Comparison of ENCODE assay signal across 1 cellular context in the genomic region with DNA sequence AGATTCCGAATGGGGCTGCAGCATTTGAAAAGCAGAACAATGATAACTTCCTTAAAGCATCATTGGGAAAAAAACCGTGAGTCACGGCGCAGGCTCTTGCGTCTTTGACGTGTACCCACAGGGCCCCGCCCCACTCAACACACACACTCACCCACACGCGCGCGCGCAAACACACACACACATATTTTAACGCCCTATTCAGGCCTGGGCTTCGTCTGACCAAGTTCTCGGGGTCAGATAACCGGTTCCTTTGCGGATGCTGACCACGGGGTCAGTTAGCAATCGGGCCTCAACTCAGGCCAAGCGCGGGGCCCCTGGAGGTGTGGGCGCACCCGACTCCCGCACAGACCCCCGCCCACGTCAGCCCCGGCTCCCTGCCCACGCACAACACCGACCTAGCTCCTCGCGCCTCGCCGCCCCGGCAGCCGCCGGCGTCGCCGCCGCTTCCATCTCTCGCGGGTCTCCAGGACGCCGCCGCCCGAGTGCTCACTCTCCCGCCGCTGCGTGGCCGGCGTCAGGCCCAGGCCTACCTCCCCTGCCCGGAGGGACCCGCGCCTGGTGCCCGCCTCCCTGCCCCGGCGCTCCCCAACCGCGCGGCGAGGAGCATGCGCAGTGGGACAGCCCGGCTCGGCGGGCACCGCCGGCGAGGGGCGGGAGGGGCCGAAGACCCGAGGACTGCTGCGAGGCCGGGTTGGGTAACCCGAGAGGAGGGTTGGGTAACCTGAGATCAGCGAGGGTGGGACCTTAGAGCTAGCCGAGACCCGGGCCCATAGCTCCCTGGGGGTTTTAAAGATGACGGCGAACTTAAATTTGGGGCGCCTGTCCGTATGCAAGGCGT.
A peak's percentile ranks its signal among the peaks of the same experiment; 100 is the strongest.
TF ChIP-seq lines count a peak whose summit lies in the region.

A gene (minus strand): TSS at position 609 of the 838 bp plus-strand sequence. CDS start 159 bp downstream, at position 450.

TF ChIP-seq in K562, 482 proteins besides CTCF, POLR2A, EP300 and RAD21 (continued from another document):
- TF ChIP-seq, protein P1, sequence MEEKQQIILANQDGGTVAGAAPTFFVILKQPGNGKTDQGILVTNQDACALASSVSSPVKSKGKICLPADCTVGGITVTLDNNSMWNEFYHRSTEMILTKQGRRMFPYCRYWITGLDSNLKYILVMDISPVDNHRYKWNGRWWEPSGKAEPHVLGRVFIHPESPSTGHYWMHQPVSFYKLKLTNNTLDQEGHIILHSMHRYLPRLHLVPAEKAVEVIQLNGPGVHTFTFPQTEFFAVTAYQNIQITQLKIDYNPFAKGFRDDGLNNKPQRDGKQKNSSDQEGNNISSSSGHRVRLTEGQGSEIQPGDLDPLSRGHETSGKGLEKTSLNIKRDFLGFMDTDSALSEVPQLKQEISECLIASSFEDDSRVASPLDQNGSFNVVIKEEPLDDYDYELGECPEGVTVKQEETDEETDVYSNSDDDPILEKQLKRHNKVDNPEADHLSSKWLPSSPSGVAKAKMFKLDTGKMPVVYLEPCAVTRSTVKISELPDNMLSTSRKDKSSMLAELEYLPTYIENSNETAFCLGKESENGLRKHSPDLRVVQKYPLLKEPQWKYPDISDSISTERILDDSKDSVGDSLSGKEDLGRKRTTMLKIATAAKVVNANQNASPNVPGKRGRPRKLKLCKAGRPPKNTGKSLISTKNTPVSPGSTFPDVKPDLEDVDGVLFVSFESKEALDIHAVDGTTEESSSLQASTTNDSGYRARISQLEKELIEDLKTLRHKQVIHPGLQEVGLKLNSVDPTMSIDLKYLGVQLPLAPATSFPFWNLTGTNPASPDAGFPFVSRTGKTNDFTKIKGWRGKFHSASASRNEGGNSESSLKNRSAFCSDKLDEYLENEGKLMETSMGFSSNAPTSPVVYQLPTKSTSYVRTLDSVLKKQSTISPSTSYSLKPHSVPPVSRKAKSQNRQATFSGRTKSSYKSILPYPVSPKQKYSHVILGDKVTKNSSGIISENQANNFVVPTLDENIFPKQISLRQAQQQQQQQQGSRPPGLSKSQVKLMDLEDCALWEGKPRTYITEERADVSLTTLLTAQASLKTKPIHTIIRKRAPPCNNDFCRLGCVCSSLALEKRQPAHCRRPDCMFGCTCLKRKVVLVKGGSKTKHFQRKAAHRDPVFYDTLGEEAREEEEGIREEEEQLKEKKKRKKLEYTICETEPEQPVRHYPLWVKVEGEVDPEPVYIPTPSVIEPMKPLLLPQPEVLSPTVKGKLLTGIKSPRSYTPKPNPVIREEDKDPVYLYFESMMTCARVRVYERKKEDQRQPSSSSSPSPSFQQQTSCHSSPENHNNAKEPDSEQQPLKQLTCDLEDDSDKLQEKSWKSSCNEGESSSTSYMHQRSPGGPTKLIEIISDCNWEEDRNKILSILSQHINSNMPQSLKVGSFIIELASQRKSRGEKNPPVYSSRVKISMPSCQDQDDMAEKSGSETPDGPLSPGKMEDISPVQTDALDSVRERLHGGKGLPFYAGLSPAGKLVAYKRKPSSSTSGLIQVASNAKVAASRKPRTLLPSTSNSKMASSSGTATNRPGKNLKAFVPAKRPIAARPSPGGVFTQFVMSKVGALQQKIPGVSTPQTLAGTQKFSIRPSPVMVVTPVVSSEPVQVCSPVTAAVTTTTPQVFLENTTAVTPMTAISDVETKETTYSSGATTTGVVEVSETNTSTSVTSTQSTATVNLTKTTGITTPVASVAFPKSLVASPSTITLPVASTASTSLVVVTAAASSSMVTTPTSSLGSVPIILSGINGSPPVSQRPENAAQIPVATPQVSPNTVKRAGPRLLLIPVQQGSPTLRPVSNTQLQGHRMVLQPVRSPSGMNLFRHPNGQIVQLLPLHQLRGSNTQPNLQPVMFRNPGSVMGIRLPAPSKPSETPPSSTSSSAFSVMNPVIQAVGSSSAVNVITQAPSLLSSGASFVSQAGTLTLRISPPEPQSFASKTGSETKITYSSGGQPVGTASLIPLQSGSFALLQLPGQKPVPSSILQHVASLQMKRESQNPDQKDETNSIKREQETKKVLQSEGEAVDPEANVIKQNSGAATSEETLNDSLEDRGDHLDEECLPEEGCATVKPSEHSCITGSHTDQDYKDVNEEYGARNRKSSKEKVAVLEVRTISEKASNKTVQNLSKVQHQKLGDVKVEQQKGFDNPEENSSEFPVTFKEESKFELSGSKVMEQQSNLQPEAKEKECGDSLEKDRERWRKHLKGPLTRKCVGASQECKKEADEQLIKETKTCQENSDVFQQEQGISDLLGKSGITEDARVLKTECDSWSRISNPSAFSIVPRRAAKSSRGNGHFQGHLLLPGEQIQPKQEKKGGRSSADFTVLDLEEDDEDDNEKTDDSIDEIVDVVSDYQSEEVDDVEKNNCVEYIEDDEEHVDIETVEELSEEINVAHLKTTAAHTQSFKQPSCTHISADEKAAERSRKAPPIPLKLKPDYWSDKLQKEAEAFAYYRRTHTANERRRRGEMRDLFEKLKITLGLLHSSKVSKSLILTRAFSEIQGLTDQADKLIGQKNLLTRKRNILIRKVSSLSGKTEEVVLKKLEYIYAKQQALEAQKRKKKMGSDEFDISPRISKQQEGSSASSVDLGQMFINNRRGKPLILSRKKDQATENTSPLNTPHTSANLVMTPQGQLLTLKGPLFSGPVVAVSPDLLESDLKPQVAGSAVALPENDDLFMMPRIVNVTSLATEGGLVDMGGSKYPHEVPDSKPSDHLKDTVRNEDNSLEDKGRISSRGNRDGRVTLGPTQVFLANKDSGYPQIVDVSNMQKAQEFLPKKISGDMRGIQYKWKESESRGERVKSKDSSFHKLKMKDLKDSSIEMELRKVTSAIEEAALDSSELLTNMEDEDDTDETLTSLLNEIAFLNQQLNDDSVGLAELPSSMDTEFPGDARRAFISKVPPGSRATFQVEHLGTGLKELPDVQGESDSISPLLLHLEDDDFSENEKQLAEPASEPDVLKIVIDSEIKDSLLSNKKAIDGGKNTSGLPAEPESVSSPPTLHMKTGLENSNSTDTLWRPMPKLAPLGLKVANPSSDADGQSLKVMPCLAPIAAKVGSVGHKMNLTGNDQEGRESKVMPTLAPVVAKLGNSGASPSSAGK (IDR thresholded peaks at IDR 0.05), result peak; percentile 86
- no peak for TF ChIP-seq SAP30 (IDR thresholded peaks at IDR 0.05; ENCODE audit: borderline replicate concordance, insufficient read depth, low read depth, low read length, poor library complexity, severe bottlenecking)
- no peak for TF ChIP-seq MEF2D (tag; conservative IDR thresholded peaks at IDR 0.05; ENCODE audit: low read depth)
- TF ChIP-seq SNRNP70 (optimal IDR thresholded peaks at IDR 0.05; ENCODE audit: low read depth, low read length), result no peak
- TF ChIP-seq, protein P2, sequence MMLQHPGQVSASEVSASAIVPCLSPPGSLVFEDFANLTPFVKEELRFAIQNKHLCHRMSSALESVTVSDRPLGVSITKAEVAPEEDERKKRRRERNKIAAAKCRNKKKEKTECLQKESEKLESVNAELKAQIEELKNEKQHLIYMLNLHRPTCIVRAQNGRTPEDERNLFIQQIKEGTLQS (IDR thresholded peaks at IDR 0.05), result peak; percentile 53; the same call in 1 of the 2 replicates
- TF ChIP-seq, protein P2 (CRISPR knock-in tag; conservative IDR thresholded peaks at IDR 0.05), result no peak
- peak; percentile 69 for TF ChIP-seq FOSL1 (tag; conservative IDR thresholded peaks at IDR 0.05)
